ENCODE assay signal across 8 cellular contexts in the genomic region with DNA sequence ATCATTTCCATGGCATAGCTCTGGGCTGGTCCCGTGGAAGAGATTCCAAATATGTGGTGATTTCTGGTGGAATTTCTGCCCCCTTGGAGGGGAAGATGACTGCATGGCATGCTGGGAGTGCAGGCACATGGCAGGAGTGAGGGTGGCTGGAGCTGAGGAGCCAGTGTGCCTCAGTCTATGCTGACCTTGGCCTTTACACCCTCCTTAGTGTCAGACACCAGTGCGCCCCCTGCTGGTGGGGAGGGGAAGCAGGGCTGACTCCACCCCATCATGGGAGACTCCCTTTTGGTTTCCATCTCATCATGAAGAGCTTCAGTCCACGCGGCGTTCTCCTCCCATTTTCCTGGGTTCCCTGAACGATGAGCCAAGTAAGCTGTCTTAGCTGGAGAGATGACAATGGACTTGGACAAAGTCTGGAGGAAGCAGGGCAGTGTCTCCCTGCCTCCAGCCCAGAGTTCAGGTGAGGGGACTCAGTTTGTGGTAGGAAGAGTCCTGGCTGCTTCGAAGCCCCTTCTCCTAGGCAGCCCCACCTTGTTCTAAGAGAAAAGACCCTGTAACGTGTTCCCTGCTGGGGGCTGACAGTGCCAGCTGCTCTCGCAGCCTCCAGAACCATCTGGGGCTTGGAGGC. TPM values are rescaled to one million over a fixed set of nuclear protein-coding genes. Genes with fewer than 3 reads are reported as not detected.
A peak's percentile ranks its signal among the peaks of the same experiment; 100 is the strongest.
DNase-seq lines count a peak whose midpoint lies in the region; ATAC-seq, FAIRE-seq and TF ChIP-seq lines count a peak whose summit lies in the region.

No MANE protein-coding gene starts in this region.

- peak in 3 of 4 donors; percentile 20 to 45 (median 41) for TF ChIP-seq CTCF in pancreas (IDR thresholded peaks at IDR 0.05)

- H3K4me1 ChIP-seq in pancreas, result no peaks in the 10 kb centered on the region

- intact Hi-C loops in pancreas (cut with DNase I), result no loop called here

- peaks cover 0 to 7% of the 10 kb centered on the region in 2 donors for H3K27me3 Mint-ChIP-seq in effector memory CD8-positive, alpha-beta T cell

- H3K4me3 Mint-ChIP-seq in effector memory CD8-positive, alpha-beta T cell, result no peak overlapping the region

- DNase-seq in SIG-M5 treated with dmso at 0.1 percent for 504 hours (lab: John Stamatoyannopoulos, UW; ENCODE audit: unreplicated experiment) (peak; percentile 32), SIG-M5 (lab: John Stamatoyannopoulos, UW) (no peak), NAMALWA (ENCODE audit: low spot score) (peak; percentile 75), pancreas (peak in 2 of 6 donors; percentile 41 to 71)
- peak; percentile 65 for DNase-seq in activated CD4-positive, alpha-beta T cell treated with anti-CD3 and anti-CD28 coated beads, Interleukin-2, amount 50 U/mL, for 4 hours
- peak; percentile 68 to 74 (median 72) for DNase-seq in effector memory CD8-positive, alpha-beta T cell

- H3K36me3 Mint-ChIP-seq in effector memory CD8-positive, alpha-beta T cell (ENCODE audit: insufficient read depth), result peaks cover 18% of the 10 kb centered on the region

- WGBS in pancreas, 2 donors, result 91 to 94% methylated on average over 9 of the region's 9 CpGs

- H3K27ac Mint-ChIP-seq in effector memory CD8-positive, alpha-beta T cell, result peak overlapping the region; percentile 42 to 80

- H3K27me3 ChIP-seq in pancreas, result no peaks in the 10 kb centered on the region

- peaks cover 2 to 10% of the 10 kb centered on the region in 2 donors for H3K4me1 Mint-ChIP-seq in effector memory CD8-positive, alpha-beta T cell (ENCODE audit: low read depth in 2 of 2)

- no peak overlapping the region for H3K27ac ChIP-seq in pancreas

- ATAC-seq in effector memory CD8-positive, alpha-beta T cell (replicated peaks), result peak; percentile 82
- peak in 3 of 4 donors; percentile 41 to 64 (median 50) for ATAC-seq in pancreas
- ATAC-seq in HG03108 (IDR thresholded peaks at IDR 0.05; ENCODE audit: unreplicated experiment), result no peak
- no peak for ATAC-seq in HG03095 (IDR thresholded peaks at IDR 0.05; ENCODE audit: unreplicated experiment)

- peaks cover 0 to 30% (median 12%) of the 10 kb centered on the region in 3 donors for H3K36me3 ChIP-seq in pancreas

- no peak overlapping the region for H3K4me3 ChIP-seq in pancreas

- no peaks in the 10 kb centered on the region for H3K9me3 Mint-ChIP-seq in effector memory CD8-positive, alpha-beta T cell

- FAIRE-seq in pancreas (lab: Jason Lieb, UNC), result no peak

- no peaks in the 10 kb centered on the region for H3K9me3 ChIP-seq in pancreas

RNA-seq across cellular contexts. Expression of a gene that starts 10.3 kb away (rescaled TPM):
- not detected for total RNA-seq in pancreas
- polyA plus RNA-seq in pancreas, result under 1 TPM in 1 of 2 donors, not detected in 1; 0.35 TPM

RNA-seq across cellular contexts. Expression of a gene that starts 25.7 kb away (rescaled TPM):
- 10 to 100 TPM; 10.7 to 24.9 (median 13.1) TPM for total RNA-seq in pancreas
- 10 to 100 TPM; 15.9 to 20.4 TPM for polyA plus RNA-seq in pancreas

RNA-seq across cellular contexts. Expression of a gene that starts 52.1 kb away (rescaled TPM):
- not detected for total RNA-seq in pancreas
- polyA plus RNA-seq in pancreas, result not detected

Comparison
In these comparisons a context has a peak if more than half of its experiments do, and no peak if none do; other contexts are left out.
1. ATAC-seq: peak in effector memory CD8-positive, alpha-beta T cell (single experiment) and pancreas (3 of 4); none in HG03108 (single experiment) and HG03095 (single experiment).